Comparison of ENCODE assay signal across 1 cellular context in the genomic region with DNA sequence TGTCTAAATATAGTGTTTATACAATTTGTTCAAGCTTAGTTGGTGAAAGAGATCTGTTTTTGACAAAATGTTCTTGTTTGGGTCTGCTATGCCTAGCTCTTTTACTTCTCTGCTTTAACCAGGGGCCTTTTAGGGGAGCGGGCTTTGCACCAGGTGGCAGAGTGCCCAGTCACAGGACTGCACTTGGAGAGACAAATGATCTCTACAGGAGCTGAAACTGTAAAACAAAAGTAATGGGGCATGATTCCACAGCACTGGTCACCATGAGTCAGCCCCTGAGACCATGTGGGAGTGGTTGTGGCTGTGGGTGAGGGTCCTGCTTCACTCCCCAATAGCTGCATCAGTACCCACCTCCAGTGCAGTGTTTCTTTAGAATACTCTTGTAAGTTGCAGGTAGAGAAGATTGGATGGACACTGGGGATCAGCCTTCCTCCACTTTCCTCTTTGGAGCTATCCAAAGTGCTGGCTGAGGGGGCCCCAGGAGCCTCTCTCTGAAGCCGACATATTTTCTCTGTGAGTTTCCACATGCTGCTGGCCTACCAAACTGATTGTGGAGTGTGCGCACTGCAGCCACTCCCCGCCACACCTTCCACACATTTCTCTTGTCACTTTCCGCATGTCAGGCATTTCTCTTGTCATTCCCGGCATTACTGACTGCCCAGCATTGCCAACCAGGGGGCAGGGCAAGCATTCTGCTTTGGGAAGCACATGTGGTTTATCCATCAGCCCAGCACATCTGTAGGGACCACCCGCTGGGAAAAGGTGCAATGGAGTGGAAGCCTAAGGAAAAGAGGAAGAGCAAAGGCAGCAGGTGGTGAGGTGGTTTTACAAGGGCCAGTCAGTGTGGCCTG.
TF ChIP-seq lines count a peak whose summit lies in the region.

No MANE protein-coding gene starts in this region.

TF ChIP-seq in GM23338, 12 proteins besides CTCF, POLR2A, EP300 and RAD21 (continued from another document):
- no peak for TF ChIP-seq ZNF462 (CRISPR knock-in tag; IDR thresholded peaks at IDR 0.05)
- peak; percentile 51 for TF ChIP-seq REST (IDR thresholded peaks at IDR 0.05; ENCODE audit: unreplicated experiment)
- no peak for TF ChIP-seq NANOG (IDR thresholded peaks at IDR 0.05; ENCODE audit: borderline replicate concordance)
- TF ChIP-seq, protein P1, sequence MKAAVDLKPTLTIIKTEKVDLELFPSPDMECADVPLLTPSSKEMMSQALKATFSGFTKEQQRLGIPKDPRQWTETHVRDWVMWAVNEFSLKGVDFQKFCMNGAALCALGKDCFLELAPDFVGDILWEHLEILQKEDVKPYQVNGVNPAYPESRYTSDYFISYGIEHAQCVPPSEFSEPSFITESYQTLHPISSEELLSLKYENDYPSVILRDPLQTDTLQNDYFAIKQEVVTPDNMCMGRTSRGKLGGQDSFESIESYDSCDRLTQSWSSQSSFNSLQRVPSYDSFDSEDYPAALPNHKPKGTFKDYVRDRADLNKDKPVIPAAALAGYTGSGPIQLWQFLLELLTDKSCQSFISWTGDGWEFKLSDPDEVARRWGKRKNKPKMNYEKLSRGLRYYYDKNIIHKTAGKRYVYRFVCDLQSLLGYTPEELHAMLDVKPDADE (IDR thresholded peaks at IDR 0.05) = no peak
TF ChIP-seq in GM23338: peak in this region for 1.
